ENCODE assay signal across 21 cellular contexts in genomic region chr16:1193825-1194581, GRCh38. TPM values are rescaled to one million over a fixed set of nuclear protein-coding genes. Genes with fewer than 3 reads are reported as not detected.
"Had no signal": no experiment of that assay in that cellular context is flagged by ENCODE, and none has a peak within 500 bp of the region (broad histone marks: within the 10 kb centered on the region; RNA-seq: fewer than 3 reads in every experiment).

No MANE protein-coding gene starts in this region.

- H3K4me1 ChIP-seq: ascending aorta, breast epithelium, left lung, suprapubic skin had no signal

- H3K9me3 ChIP-seq: ascending aorta, left lung, neutrophil, suprapubic skin had no signal

- DNase-seq: activated CD4-positive, alpha-beta T cell treated with anti-CD3 and anti-CD28 coated beads for 1 hour; activated CD4-positive, alpha-beta T cell treated with anti-CD3 and anti-CD28 coated beads, Interleukin-2, amount 50 U/mL, for 4 hours; activated T-cell treated with anti-CD3 and anti-CD28 coated beads for 4 hours; cerebellar nuclear complex; effector memory CD8-positive, alpha-beta T cell; left lung; stimulated activated naive B cell treated with anti-CD40 and anti-IgM and Interleukin-4, amounts not matched to agents 10 μg/mL and 1 μg/mL and 100 μg/mL, for 72 hours; T1000 had no signal

- H3K27me3 Mint-ChIP-seq: activated naive CD8-positive, alpha-beta T cell treated with anti-CD3 and anti-CD28 coated beads, Interleukin-2, amount 50 U/mL, for 24 hours; type B pancreatic cell had no signal

- H3K27ac ChIP-seq: ascending aorta, breast epithelium, epithelial cell of prostate, hepatocyte, left lung, neutrophil, suprapubic skin had no signal

- H3K36me3 Mint-ChIP-seq: naive thymus-derived CD4-positive, alpha-beta T cell; stimulated activated naive B cell treated with anti-CD40 and anti-IgM and Interleukin-4, amounts not matched to agents 10 μg/mL and 1 μg/mL and 100 μg/mL, for 72 hours; type B pancreatic cell had no signal

- H3K4me3 Mint-ChIP-seq: activated naive CD8-positive, alpha-beta T cell treated with anti-CD3 and anti-CD28 coated beads, Interleukin-2, amount 50 U/mL, for 24 hours; dendritic cell treated with granulocyte-macrophage colony-stimulating factor and Interleukin-4, amounts not matched to agents 40 ng/mL and 50 ng/mL, for 4 days; effector memory CD8-positive, alpha-beta T cell; naive thymus-derived CD4-positive, alpha-beta T cell; stimulated activated naive B cell treated with anti-CD40 and anti-IgM and Interleukin-4, amounts not matched to agents 10 μg/mL and 1 μg/mL and 100 μg/mL, for 72 hours; type B pancreatic cell had no signal

- H2AFZ ChIP-seq: hepatocyte had no signal

- H3K36me3 ChIP-seq: ascending aorta, breast epithelium, left lung, neutrophil, suprapubic skin had no signal

- H3K27ac Mint-ChIP-seq: activated naive CD8-positive, alpha-beta T cell treated with anti-CD3 and anti-CD28 coated beads, Interleukin-2, amount 50 U/mL, for 24 hours; dendritic cell treated with granulocyte-macrophage colony-stimulating factor and Interleukin-4, amounts not matched to agents 40 ng/mL and 50 ng/mL, for 4 days; effector memory CD8-positive, alpha-beta T cell; naive thymus-derived CD4-positive, alpha-beta T cell; stimulated activated naive B cell treated with anti-CD40 and anti-IgM and Interleukin-4, amounts not matched to agents 10 μg/mL and 1 μg/mL and 100 μg/mL, for 72 hours; type B pancreatic cell had no signal

- H3K9me3 Mint-ChIP-seq: activated naive CD8-positive, alpha-beta T cell treated with anti-CD3 and anti-CD28 coated beads, Interleukin-2, amount 50 U/mL, for 24 hours; dendritic cell treated with granulocyte-macrophage colony-stimulating factor and Interleukin-4, amounts not matched to agents 40 ng/mL and 50 ng/mL, for 4 days; effector memory CD8-positive, alpha-beta T cell; stimulated activated naive B cell treated with anti-CD40 and anti-IgM and Interleukin-4, amounts not matched to agents 10 μg/mL and 1 μg/mL and 100 μg/mL, for 72 hours; type B pancreatic cell had no signal

- H3K4me1 Mint-ChIP-seq: activated naive CD8-positive, alpha-beta T cell treated with anti-CD3 and anti-CD28 coated beads, Interleukin-2, amount 50 U/mL, for 24 hours had no signal

- H3K4me3 ChIP-seq: ascending aorta, breast epithelium, hepatocyte, left lung, suprapubic skin had no signal

- H3K79me2 ChIP-seq: hepatocyte had no signal

- ATAC-seq: activated naive CD8-positive, alpha-beta T cell treated with anti-CD3 and anti-CD28 coated beads, Interleukin-2, amount 50 U/mL, for 24 hours; effector memory CD8-positive, alpha-beta T cell had no signal

- H3K27me3 ChIP-seq: ascending aorta, hepatocyte had no signal

- H3K4me2 ChIP-seq: hepatocyte had no signal

RNA-seq across cellular contexts. Expression of gene TPSG1, which starts 31.1 kb away (rescaled TPM):
- total RNA-seq: ascending aorta; mononuclear cell; naive thymus-derived CD4-positive, alpha-beta T cell; skeletal muscle tissue had no signal
- polyA plus RNA-seq: keratinocyte; naive thymus-derived CD4-positive, alpha-beta T cell had no signal

RNA-seq across cellular contexts. Expression of gene TPSB2, which starts 36.0 kb away (rescaled TPM):
- total RNA-seq: ascending aorta, hepatocyte, mononuclear cell, skeletal muscle tissue had no signal
- polyA plus RNA-seq: hepatocyte; keratinocyte; naive thymus-derived CD4-positive, alpha-beta T cell had no signal

RNA-seq across cellular contexts. Expression of gene CACNA1H, which starts 41.1 kb away (rescaled TPM):
- polyA plus RNA-seq: keratinocyte had no signal

RNA-seq across cellular contexts. Expression of gene TPSAB1, which starts 46.5 kb away (rescaled TPM):
- total RNA-seq: hepatocyte, mononuclear cell had no signal
- polyA plus RNA-seq: hepatocyte; keratinocyte; naive thymus-derived CD4-positive, alpha-beta T cell had no signal
